In the genomic region with DNA sequence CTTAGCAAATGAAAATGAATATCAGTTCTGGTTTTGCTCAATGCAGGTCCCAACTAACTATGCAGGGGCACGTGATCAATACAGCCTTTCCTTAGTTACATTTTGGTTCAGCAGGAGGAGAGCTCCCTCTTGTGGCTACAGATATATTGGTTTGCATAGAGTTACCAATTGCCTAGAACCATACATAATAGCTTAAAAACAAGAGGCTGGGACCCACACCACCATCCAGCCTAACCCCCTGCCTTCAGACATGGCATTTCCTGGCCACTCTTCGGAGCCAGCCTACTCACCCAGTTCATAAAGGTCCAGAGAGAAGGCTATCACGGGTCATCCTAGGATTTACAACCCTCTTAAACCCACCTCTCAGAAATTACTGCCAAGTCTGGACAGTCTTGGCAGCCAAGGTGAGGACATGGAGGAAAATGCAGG, we compare ENCODE assay signal across 8 cellular contexts. TPM values are rescaled to one million over a fixed set of nuclear protein-coding genes. Genes with fewer than 3 reads are reported as not detected.
DNase-seq lines count a peak whose midpoint lies in the region; ATAC-seq and TF ChIP-seq lines count a peak whose summit lies in the region.

No MANE protein-coding gene starts in this region.

- H3K9me3 Mint-ChIP-seq in activated T-helper 1 cell treated with anti-CD3 and anti-CD28 coated beads, Interleukin-12 subunit alpha, Interleukin-12 subunit beta, Interleukin-2, Interleukin-4 antibody, amounts not matched to agents 30 ng/mL and 10 ng/mL and 1 ng/mL, durations not matched to agents 14 hours and 24 hours and 36 hours = no peaks in the 10 kb centered on the region

- H3K79me2 ChIP-seq in KMS-11 (ENCODE audit: insufficient read depth, low read depth) = no peaks in the 10 kb centered on the region

- H3K4me3 ChIP-seq in HAP-1 (no peak overlapping the region), KMS-11 (IDR thresholded peaks at IDR 0.05; ENCODE audit: insufficient read depth, low read depth, low read length) (no peak overlapping the region)

- no peak overlapping the region for H3K4me3 Mint-ChIP-seq in activated T-helper 1 cell treated with anti-CD3 and anti-CD28 coated beads, Interleukin-12 subunit alpha, Interleukin-12 subunit beta, Interleukin-2, Interleukin-4 antibody, amounts not matched to agents 30 ng/mL and 10 ng/mL and 1 ng/mL, durations not matched to agents 14 hours and 24 hours and 36 hours

- no peaks in the 10 kb centered on the region for H3K27me3 Mint-ChIP-seq in activated T-helper 1 cell treated with anti-CD3 and anti-CD28 coated beads, Interleukin-12 subunit alpha, Interleukin-12 subunit beta, Interleukin-2, Interleukin-4 antibody, amounts not matched to agents 30 ng/mL and 10 ng/mL and 1 ng/mL, durations not matched to agents 14 hours and 24 hours and 36 hours (ENCODE audit: insufficient read depth)

- intact Hi-C loops in activated T-helper 1 cell treated with anti-CD3 and anti-CD28 coated beads, Interleukin-12 subunit alpha, Interleukin-12 subunit beta, Interleukin-2, Interleukin-4 antibody, amounts not matched to agents 30 ng/mL and 10 ng/mL and 1 ng/mL, durations not matched to agents 14 hours and 24 hours and 36 hours (cut with micrococcal nuclease) = loop anchor here (1.0 to 5.0 kb wide), 5 partner anchors 11 to 533 kb away; partner anchors contain the start of genes CCDC93 and DDX18

- H3K9ac ChIP-seq in KMS-11 = no peak overlapping the region

- TF ChIP-seq CTCF in KMS-11 (conservative IDR thresholded peaks at IDR 0.05; ENCODE audit: low read depth, low read length) (peak; percentile 73), omental fat pad (IDR thresholded peaks at IDR 0.05) (peak in 1 of 3 donors; percentile 12)

- H3K27me3 ChIP-seq in HAP-1 (ENCODE audit: low read depth) = no peaks in the 10 kb centered on the region
- H3K27me3 ChIP-seq in KMS-11 (ENCODE audit: insufficient read depth, low read depth) = no peaks in the 10 kb centered on the region

- peaks cover 40% of the 10 kb centered on the region for H3K36me3 Mint-ChIP-seq in activated T-helper 1 cell treated with anti-CD3 and anti-CD28 coated beads, Interleukin-12 subunit alpha, Interleukin-12 subunit beta, Interleukin-2, Interleukin-4 antibody, amounts not matched to agents 30 ng/mL and 10 ng/mL and 1 ng/mL, durations not matched to agents 14 hours and 24 hours and 36 hours (ENCODE audit: low read depth)

- H3K4me1 ChIP-seq in HAP-1 = peaks cover 2% of the 10 kb centered on the region; the same call in 1 of the 2 replicates
- peaks cover 18% of the 10 kb centered on the region for H3K4me1 ChIP-seq in KMS-11 (ENCODE audit: low read depth, poor library complexity, severe bottlenecking)

- no peaks in the 10 kb centered on the region for H4K20me1 ChIP-seq in KMS-11 (ENCODE audit: insufficient read depth)

- in situ Hi-C loops in HAP-1 (cut with MboI; ENCODE audit: low sequenced_read_pairs) = loop anchor here (10.0 kb wide), 1 partner anchor 169 kb away; no protein-coding TSS in a partner anchor

- no peak overlapping the region for H3K4me2 ChIP-seq in KMS-11

- H3K27ac Mint-ChIP-seq in activated T-helper 1 cell treated with anti-CD3 and anti-CD28 coated beads, Interleukin-12 subunit alpha, Interleukin-12 subunit beta, Interleukin-2, Interleukin-4 antibody, amounts not matched to agents 30 ng/mL and 10 ng/mL and 1 ng/mL, durations not matched to agents 14 hours and 24 hours and 36 hours = no peak overlapping the region

- no peak overlapping the region for H2AFZ ChIP-seq in KMS-11 (ENCODE audit: low read depth)

- H3K9me3 ChIP-seq in HAP-1 = no peaks in the 10 kb centered on the region

- DNase-seq in activated gamma-delta T cell treated with Interleukin-2 at 50 U/mL for 16 hours (peak; percentile 37), activated gamma-delta T cell (lab: John Stamatoyannopoulos, UW) (no peak), HAP-1 (ENCODE audit: low spot score in 2 of 2) (peak; percentile 68 to 70), OCI-M1 (lab: John Stamatoyannopoulos, UW) (peak; percentile 90), foreskin melanocyte (peak; percentile 73), omental fat pad (ENCODE audit: low spot score) (no peak)
- peak; percentile 55 for DNase-seq in activated T-helper 1 cell treated with anti-CD3 and anti-CD28 coated beads, Interleukin-12 subunit alpha, Interleukin-12 subunit beta, Interleukin-2, Interleukin-4 antibody, amounts not matched to agents 30 ng/mL and 10 ng/mL and 1 ng/mL, durations not matched to agents 14 hours and 24 hours and 36 hours (ENCODE audit: low spot score)

- ATAC-seq in omental fat pad (ENCODE audit: low FRiP score) = peak; percentile 75

- H3K27ac ChIP-seq in KMS-11 = no peak overlapping the region

- peaks cover 7% of the 10 kb centered on the region for H3K4me1 Mint-ChIP-seq in activated T-helper 1 cell treated with anti-CD3 and anti-CD28 coated beads, Interleukin-12 subunit alpha, Interleukin-12 subunit beta, Interleukin-2, Interleukin-4 antibody, amounts not matched to agents 30 ng/mL and 10 ng/mL and 1 ng/mL, durations not matched to agents 14 hours and 24 hours and 36 hours (ENCODE audit: low read depth)

- H3K36me3 ChIP-seq in HAP-1 (replicated peaks) (peaks cover 71% of the 10 kb centered on the region), KMS-11 (ENCODE audit: insufficient read depth) (no peaks in the 10 kb centered on the region)

RNA-seq across cellular contexts. Expression of gene CCDC93, which starts 10.5 kb away (rescaled TPM):
- 33.3 and 34.4 TPM in 2 replicates for total RNA-seq in activated T-helper 1 cell treated with anti-CD3 and anti-CD28 coated beads, Interleukin-12 subunit alpha, Interleukin-12 subunit beta, Interleukin-2, Interleukin-4 antibody, amounts not matched to agents 30 ng/mL and 10 ng/mL and 1 ng/mL, durations not matched to agents 14 hours and 24 hours and 36 hours
- total RNA-seq in omental fat pad = 10 to 100 TPM; 21.4 to 34.8 (median 22.3) TPM

Comparison
In these comparisons a context has a peak if more than half of its experiments do, and no peak if none do; other contexts are left out.
1. DNase-seq: peak in activated gamma-delta T cell treated with Interleukin-2 at 50 U/mL for 16 hours (single experiment), HAP-1 (2 of 2), OCI-M1 (single experiment), activated T-helper 1 cell treated with anti-CD3 and anti-CD28 coated beads, Interleukin-12 subunit alpha, Interleukin-12 subunit beta, Interleukin-2, Interleukin-4 antibody, amounts not matched to agents 30 ng/mL and 10 ng/mL and 1 ng/mL, durations not matched to agents 14 hours and 24 hours and 36 hours (single experiment) and foreskin melanocyte (single experiment); none in activated gamma-delta T cell (single experiment) and omental fat pad (single experiment).